ENCODE assay signal across 7 cellular contexts in genomic region chr10:6086375-6087233, GRCh38. TPM values are rescaled to one million over a fixed set of nuclear protein-coding genes. Genes with fewer than 3 reads are reported as not detected.
DNase-seq lines count a peak whose midpoint lies in the region; ATAC-seq and TF ChIP-seq lines count a peak whose summit lies in the region.

No MANE protein-coding gene starts in this region.

- no peaks in the 10 kb centered on the region for H3K9me3 ChIP-seq in left lung

- peak; percentile 48 for ATAC-seq in GM18502 (IDR thresholded peaks at IDR 0.05; ENCODE audit: poor library complexity, unreplicated experiment)
- ATAC-seq in HG03097 (IDR thresholded peaks at IDR 0.05; ENCODE audit: low FRiP score, unreplicated experiment) = peak; percentile 38
- ATAC-seq in left lung = peak; percentile 73

- peaks cover 2% of the 10 kb centered on the region for H3K27me3 Mint-ChIP-seq in activated CD4-positive, alpha-beta T cell treated with anti-CD3 and anti-CD28 coated beads, Interleukin-2, amount 10 ng/mL, durations not matched to agents 24 days and 14 days

- H3K36me3 Mint-ChIP-seq in activated CD4-positive, alpha-beta T cell treated with anti-CD3 and anti-CD28 coated beads, Interleukin-2, amount 10 ng/mL, durations not matched to agents 24 days and 14 days (ENCODE audit: low read depth) = peaks cover 13% of the 10 kb centered on the region

- peaks cover 10 to 59% of the 10 kb centered on the region in 2 donors for H3K4me1 ChIP-seq in left lung

- TF ChIP-seq CTCF in left lung (IDR thresholded peaks at IDR 0.05) = peak; percentile 63 to 76

- peaks cover 4% of the 10 kb centered on the region for H3K9me3 Mint-ChIP-seq in activated CD4-positive, alpha-beta T cell treated with anti-CD3 and anti-CD28 coated beads, Interleukin-2, amount 10 ng/mL, durations not matched to agents 24 days and 14 days

- peak; percentile 67 for DNase-seq in NCI-H446 treated with DMSO at 0.1 percent for 48 hours (lab: John Stamatoyannopoulos, UW)
- peak; percentile 96 for DNase-seq in activated CD4-positive, alpha-beta T cell treated with anti-CD3 and anti-CD28 coated beads, Interleukin-2, amount 10 ng/mL, durations not matched to agents 24 days and 14 days
- peak; percentile 91 to 94 for DNase-seq in left lung
- peak; percentile 88 to 91 for DNase-seq in stimulated activated CD4-positive, alpha-beta T cell treated with anti-CD3 and anti-CD28 coated beads, Interleukin-2, amount 100 ng/mL, for 24 hours

- intact Hi-C loops in activated CD4-positive, alpha-beta T cell treated with anti-CD3 and anti-CD28 coated beads, Interleukin-2, amount 10 ng/mL, durations not matched to agents 24 days and 14 days (cut with micrococcal nuclease) = loop anchor here (2.0 to 10.0 kb wide), 2 partner anchors 110 to 408 kb away; partner anchors contain the start of gene IL15RA
- intact Hi-C loops in left lung (cut with DNase I) = loop anchor here in 1 of 2 donors (5.0 kb wide), 2 partner anchors 74 to 139 kb away; no protein-coding TSS in a partner anchor

- H3K4me3 Mint-ChIP-seq in activated CD4-positive, alpha-beta T cell treated with anti-CD3 and anti-CD28 coated beads, Interleukin-2, amount 10 ng/mL, durations not matched to agents 24 days and 14 days = peak overlapping the region; percentile 64

- H3K27ac Mint-ChIP-seq in activated CD4-positive, alpha-beta T cell treated with anti-CD3 and anti-CD28 coated beads, Interleukin-2, amount 10 ng/mL, durations not matched to agents 24 days and 14 days = peak overlapping the region; percentile 86

- H3K27ac ChIP-seq in cingulate gyrus (ENCODE audit: low read depth, low read length) (peak overlapping the region; percentile 78), left lung (peak overlapping the region; percentile 36 to 64)

- H3K4me1 Mint-ChIP-seq in activated CD4-positive, alpha-beta T cell treated with anti-CD3 and anti-CD28 coated beads, Interleukin-2, amount 10 ng/mL, durations not matched to agents 24 days and 14 days = peaks cover 69% of the 10 kb centered on the region

- H3K36me3 ChIP-seq in left lung = no peaks in the 10 kb centered on the region

- H3K27me3 ChIP-seq in left lung = no peaks in the 10 kb centered on the region

- H3K4me3 ChIP-seq in left lung = no peak overlapping the region

RNA-seq across cellular contexts. Expression of gene RBM17, which starts 2.2 kb away (rescaled TPM):
- 258 and 262 TPM in 2 replicates for total RNA-seq in activated CD4-positive, alpha-beta T cell treated with anti-CD3 and anti-CD28 coated beads, Interleukin-2, amount 10 ng/mL, durations not matched to agents 24 days and 14 days
- 10 to 100 TPM; 63.2 to 95.5 TPM for total RNA-seq in left lung

RNA-seq across cellular contexts. Expression of gene IL2RA, which starts 24.4 kb away (rescaled TPM):
- 965 and 989 TPM in 2 replicates for total RNA-seq in activated CD4-positive, alpha-beta T cell treated with anti-CD3 and anti-CD28 coated beads, Interleukin-2, amount 10 ng/mL, durations not matched to agents 24 days and 14 days
- 1 to 10 TPM; 1.7 to 4.1 TPM for total RNA-seq in left lung

Comparison
In these comparisons a context has a peak if more than half of its experiments do, and no peak if none do; other contexts are left out.
1. RNA of gene IL2RA, which starts 24.4 kb away (total RNA-seq): 965 to 989 TPM in activated CD4-positive, alpha-beta T cell treated with anti-CD3 and anti-CD28 coated beads, Interleukin-2, amount 10 ng/mL, durations not matched to agents 24 days and 14 days; 1.7 to 4.1 TPM in left lung; every median in the first group is over 100 times any median in the second.
2. Peak in every context shown above with its lines, with median percentiles within 50 percentile points of each other: ATAC-seq and DNase-seq.